Comparison of ENCODE assay signal across 1 cellular context in genomic region chr17:53924530-53925455, GRCh38.
TF ChIP-seq lines count a peak whose summit lies in the region.

No MANE protein-coding gene starts in this region.

TF ChIP-seq in HepG2, 621 proteins besides CTCF, POLR2A, EP300 and RAD21 (continued from another document):
- TF ChIP-seq NAIF1 (CRISPR knock-in tag; IDR thresholded peaks at IDR 0.05; ENCODE audit: borderline replicate concordance): no peak
- TF ChIP-seq ZFP36L2 (CRISPR knock-in tag; IDR thresholded peaks at IDR 0.05): no peak
- no peak for TF ChIP-seq DNMT1 (CRISPR knock-in tag; IDR thresholded peaks at IDR 0.05)
- TF ChIP-seq TARDBP (CRISPR knock-in tag; IDR thresholded peaks at IDR 0.05): peak; percentile 91; the same call in 1 of the 2 replicates
- no peak for TF ChIP-seq ZNF407 (CRISPR knock-in tag; IDR thresholded peaks at IDR 0.05; ENCODE audit: not compliant biosample characterization)
- peak; percentile 95; the same call in 1 of the 2 replicates for TF ChIP-seq ZNF292 (CRISPR knock-in tag; IDR thresholded peaks at IDR 0.05; ENCODE audit: borderline replicate concordance, low read depth)
- peak; percentile 86; the same call in 1 of the 2 replicates for TF ChIP-seq ZNF205 (CRISPR knock-in tag; IDR thresholded peaks at IDR 0.05)
